Comparison of ENCODE assay signal across 21 cellular contexts in the genomic region with DNA sequence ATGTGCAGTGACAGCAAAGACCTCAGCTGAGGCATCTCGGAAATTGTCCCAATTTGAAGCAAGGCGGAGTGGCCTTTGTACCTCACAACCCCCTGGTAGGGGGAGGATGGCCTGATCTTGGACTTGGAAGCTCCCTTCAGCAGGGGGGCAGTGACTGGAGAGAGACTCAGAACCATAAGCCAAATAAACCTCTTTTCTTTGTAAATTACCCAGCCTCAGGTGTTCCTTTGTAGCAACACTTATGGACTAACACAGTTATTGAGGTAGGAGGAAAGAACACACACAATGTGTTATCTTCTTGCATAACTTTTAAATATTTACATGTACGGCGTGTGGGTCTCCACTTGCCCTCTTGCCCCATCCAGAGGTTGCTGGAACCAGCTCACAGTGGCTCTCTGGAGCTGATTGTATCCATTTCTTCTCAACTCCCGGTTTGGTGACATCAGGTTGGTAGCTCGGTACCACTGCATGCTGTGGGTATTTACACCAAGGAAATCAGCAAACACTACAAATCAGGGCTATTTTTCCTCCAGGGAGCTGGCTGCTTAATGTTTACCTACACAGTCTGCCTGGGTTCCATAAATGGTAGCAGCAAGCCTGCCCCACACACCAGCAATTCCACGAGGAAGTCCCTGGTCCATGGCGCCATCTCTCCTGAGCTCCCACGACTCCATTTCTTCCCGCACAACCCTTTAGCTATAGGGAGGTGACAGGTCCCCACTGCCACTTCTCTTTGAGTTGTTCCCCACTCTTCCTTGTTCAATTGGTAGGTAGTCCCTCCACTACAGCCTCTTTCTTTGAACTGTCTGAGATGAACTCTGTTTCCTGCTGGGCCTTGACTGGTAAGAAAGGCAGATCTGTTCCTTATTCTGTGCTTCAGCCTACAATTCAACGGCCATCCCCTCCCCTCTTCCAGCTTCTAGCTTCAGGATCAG.
"Had no signal": no experiment of that assay in that cellular context is flagged by ENCODE, and none has a peak within 500 bp of the region (broad histone marks: within the 10 kb centered on the region; RNA-seq: fewer than 3 reads in every experiment).

No MANE protein-coding gene starts in this region.

- H3K27ac Mint-ChIP-seq: mesothelial cell of epicardium; naive B cell; natural killer cell treated with Interleukin-12 subunit alpha and Interleukin-12 subunit beta and Interleukin-15 and Interleukin-18, amount 100 ng/mL, for 72 hours; neural progenitor cell; progenitor cell of endocrine pancreas; stimulated activated memory B cell treated with anti-CD40 and anti-IgM and Interleukin-4, amounts not matched to agents 10 μg/mL and 1 μg/mL and 100 μg/mL, for 72 hours; stimulated activated naive CD8-positive, alpha-beta T cell treated with anti-CD3 and anti-CD28 coated beads, Interleukin-15, Interleukin-2, amounts not matched to agents 100 ng/mL and 50 ng/mL, for 24 hours had no signal

- H3K4me3 Mint-ChIP-seq: mesothelial cell of epicardium; naive B cell; natural killer cell treated with Interleukin-12 subunit alpha and Interleukin-12 subunit beta and Interleukin-15 and Interleukin-18, amount 100 ng/mL, for 72 hours; neural progenitor cell; stimulated activated memory B cell treated with anti-CD40 and anti-IgM and Interleukin-4, amounts not matched to agents 10 μg/mL and 1 μg/mL and 100 μg/mL, for 72 hours; stimulated activated naive CD8-positive, alpha-beta T cell treated with anti-CD3 and anti-CD28 coated beads, Interleukin-15, Interleukin-2, amounts not matched to agents 100 ng/mL and 50 ng/mL, for 24 hours had no signal

- H3K27me3 ChIP-seq: neural progenitor cell, tibial nerve, upper lobe of right lung, uterus had no signal

- H3K36me3 ChIP-seq: neural progenitor cell, thoracic aorta, tibial nerve, upper lobe of right lung, uterus had no signal

- H3K27ac ChIP-seq: dorsolateral prefrontal cortex, neural progenitor cell, parathyroid adenoma, thoracic aorta, tibial nerve, upper lobe of right lung, uterus had no signal

- H3K27me3 Mint-ChIP-seq: progenitor cell of endocrine pancreas; stimulated activated memory B cell treated with anti-CD40 and anti-IgM and Interleukin-4, amounts not matched to agents 10 μg/mL and 1 μg/mL and 100 μg/mL, for 72 hours had no signal

- H3K9me3 ChIP-seq: mucosa of descending colon, thoracic aorta, tibial nerve, upper lobe of right lung, uterus had no signal

- H3K36me3 Mint-ChIP-seq: mesothelial cell of epicardium; naive B cell; natural killer cell treated with Interleukin-12 subunit alpha and Interleukin-12 subunit beta and Interleukin-15 and Interleukin-18, amount 100 ng/mL, for 72 hours; neural progenitor cell; stimulated activated memory B cell treated with anti-CD40 and anti-IgM and Interleukin-4, amounts not matched to agents 10 μg/mL and 1 μg/mL and 100 μg/mL, for 72 hours had no signal

- ATAC-seq: mucosa of descending colon; natural killer cell treated with Interleukin-12 subunit alpha and Interleukin-12 subunit beta and Interleukin-15 and Interleukin-18, amount 100 ng/mL, for 72 hours; sciatic nerve; stimulated activated memory B cell treated with anti-CD40 and anti-IgM and Interleukin-4, amounts not matched to agents 10 μg/mL and 1 μg/mL and 100 μg/mL, for 72 hours; upper lobe of right lung had no signal

- H3K4me1 ChIP-seq: neural progenitor cell, parathyroid adenoma, upper lobe of right lung, uterus had no signal

- H3K9me3 Mint-ChIP-seq: mesothelial cell of epicardium; neural progenitor cell; stimulated activated memory B cell treated with anti-CD40 and anti-IgM and Interleukin-4, amounts not matched to agents 10 μg/mL and 1 μg/mL and 100 μg/mL, for 72 hours had no signal

- H3K4me1 Mint-ChIP-seq: mesothelial cell of epicardium; naive B cell; neural progenitor cell; stimulated activated memory B cell treated with anti-CD40 and anti-IgM and Interleukin-4, amounts not matched to agents 10 μg/mL and 1 μg/mL and 100 μg/mL, for 72 hours had no signal

- DNase-seq: dorsolateral prefrontal cortex; effector CD4-positive, alpha-beta T cell; head of caudate nucleus; mesenchymal stem cell; mucosa of descending colon; naive B cell; stimulated activated CD4-positive, alpha-beta T cell treated with anti-CD3 and anti-CD28 coated beads, Interleukin-2, amount 100 ng/mL, for 24 hours; stimulated activated CD4-positive, alpha-beta T cell treated with anti-CD3 and anti-CD28 coated beads, Interleukin-4, amount 100 ng/mL, for 24 hours; upper lobe of right lung; uterus had no signal

- H3K4me3 ChIP-seq: dorsolateral prefrontal cortex, mucosa of descending colon, neural progenitor cell, smooth muscle cell, thoracic aorta, tibial nerve, upper lobe of right lung, uterus had no signal
